8 cellular contexts compared by ENCODE assay signal in genomic region chr1:71046891-71047634, GRCh38. TPM values are rescaled to one million over a fixed set of nuclear protein-coding genes. Genes with fewer than 3 reads are reported as not detected.
DNase-seq lines count a peak whose midpoint lies in the region; ATAC-seq and TF ChIP-seq lines count a peak whose summit lies in the region.

No MANE protein-coding gene starts in this region.

- H3K9me3 Mint-ChIP-seq in T-helper 1 cell treated with Interleukin-12 subunit alpha and Interleukin-12 subunit beta and Interleukin-4 antibody, amounts not matched to agents 30 μg/mL and 1 μg/mL, for 36 hours: no peaks in the 10 kb centered on the region
- peaks cover 2% of the 10 kb centered on the region for H3K9me3 Mint-ChIP-seq in endodermal cell

- H3K9me3 ChIP-seq in endodermal cell (ENCODE audit: control insufficient read depth, low read length): no peaks in the 10 kb centered on the region

- H3K36me3 ChIP-seq in endodermal cell (ENCODE audit: control insufficient read depth, insufficient read depth, low read length): no peaks in the 10 kb centered on the region

- peaks cover 34% of the 10 kb centered on the region for H3K27me3 ChIP-seq in endodermal cell (ENCODE audit: control insufficient read depth, insufficient read depth, low read length, poor library complexity, severe bottlenecking)

- CTCF ChIA-PET in AG04449 (lab: Yijun Ruan, JAX): interaction anchor here (1.0 to 8.8 kb wide), 3 partner anchors 303 to 520 kb away, joined by 3 to 106 read pairs (median 79); no protein-coding TSS in a partner anchor

- H3K9ac ChIP-seq in endodermal cell (ENCODE audit: extremely low read depth, low read length, poor library complexity, severe bottlenecking): no peak overlapping the region

- peaks cover 17% of the 10 kb centered on the region for H3K4me1 Mint-ChIP-seq in T-helper 1 cell treated with Interleukin-12 subunit alpha and Interleukin-12 subunit beta and Interleukin-4 antibody, amounts not matched to agents 30 μg/mL and 1 μg/mL, for 36 hours (ENCODE audit: low read depth)
- peaks cover 7% of the 10 kb centered on the region for H3K4me1 Mint-ChIP-seq in endodermal cell

- no peaks in the 10 kb centered on the region for H3K4me1 ChIP-seq in endodermal cell (ENCODE audit: control insufficient read depth, insufficient read depth, low read length)

- peak overlapping the region; percentile 83 for H3K4me3 Mint-ChIP-seq in T-helper 1 cell treated with Interleukin-12 subunit alpha and Interleukin-12 subunit beta and Interleukin-4 antibody, amounts not matched to agents 30 μg/mL and 1 μg/mL, for 36 hours
- H3K4me3 Mint-ChIP-seq in endodermal cell: peak overlapping the region; percentile 59

- peaks cover 2% of the 10 kb centered on the region for H3K36me3 Mint-ChIP-seq in T-helper 1 cell treated with Interleukin-12 subunit alpha and Interleukin-12 subunit beta and Interleukin-4 antibody, amounts not matched to agents 30 μg/mL and 1 μg/mL, for 36 hours (ENCODE audit: low read depth)
- no peaks in the 10 kb centered on the region for H3K36me3 Mint-ChIP-seq in endodermal cell (ENCODE audit: low read depth)

- no peak overlapping the region for H3K27ac Mint-ChIP-seq in T-helper 1 cell treated with Interleukin-12 subunit alpha and Interleukin-12 subunit beta and Interleukin-4 antibody, amounts not matched to agents 30 μg/mL and 1 μg/mL, for 36 hours
- no peak overlapping the region for H3K27ac Mint-ChIP-seq in endodermal cell

- WGBS in endodermal cell (ENCODE audit: insufficient coverage in 1 of 2, insufficient read length in 1 of 2), 2 experiments: 49 to 67% methylated on average over 43 to 73 of the region's 73 CpGs

- POLR2A ChIA-PET in AG04449 (lab: Yijun Ruan, JAX): no interaction called here

- ATAC-seq in GM19395 (IDR thresholded peaks at IDR 0.05; ENCODE audit: unreplicated experiment) (peak; percentile 36), GM21717 (IDR thresholded peaks at IDR 0.05; ENCODE audit: unreplicated experiment) (no peak)

- peaks cover 62% of the 10 kb centered on the region for H3K27me3 Mint-ChIP-seq in T-helper 1 cell treated with Interleukin-12 subunit alpha and Interleukin-12 subunit beta and Interleukin-4 antibody, amounts not matched to agents 30 μg/mL and 1 μg/mL, for 36 hours (ENCODE audit: low read depth)
- peaks cover 62% of the 10 kb centered on the region for H3K27me3 Mint-ChIP-seq in endodermal cell (ENCODE audit: insufficient read depth)

- H3K4me3 ChIP-seq in AG04449 (ENCODE audit: low read depth, low read length) (peak overlapping the region; percentile 48), endodermal cell (ENCODE audit: low read length) (peak overlapping the region; percentile 81)

- TF ChIP-seq CTCF in AG04449 (IDR thresholded peaks at IDR 0.05; ENCODE audit: insufficient read depth, low read length, missing control alignments): no peak
- TF ChIP-seq CTCF in endodermal cell (conservative IDR thresholded peaks at IDR 0.05): no peak

- DNase-seq in AG04449 (ENCODE audit: low read depth, low spot score) (no peak), endodermal cell (peak; percentile 83), mucosa of gallbladder (ENCODE audit: low spot score) (peak; percentile 10), GF-D8 (lab: John Stamatoyannopoulos, UW) (no peak), DMS153 (lab: John Stamatoyannopoulos, UW) (no peak)

- no peak overlapping the region for H3K27ac ChIP-seq in endodermal cell (ENCODE audit: low read depth, low read length)

RNA-seq across cellular contexts. Expression of gene PTGER3, which starts 0.6 kb away (rescaled TPM):
- total RNA-seq in endodermal cell: under 1 TPM; 0.13 to 0.18 TPM
- 0.14 TPM for polyA plus RNA-seq in endodermal cell (2013, experiment 1 of 2)
- polyA plus RNA-seq in endodermal cell (2013, experiment 2 of 2): 0.04 TPM
- total RNA-seq in mucosa of gallbladder: 28.4 TPM

RNA-seq across cellular contexts. Expression of gene ZRANB2, which starts 33.8 kb away (rescaled TPM):
- total RNA-seq in endodermal cell (10 to 100 TPM; 82.4 to 94.0 TPM), mucosa of gallbladder (65.4 TPM)
- polyA plus RNA-seq in endodermal cell (2013, experiment 1 of 2): 105 TPM
- 97.3 TPM for polyA plus RNA-seq in endodermal cell (2013, experiment 2 of 2)

Comparison
In these comparisons a context has a peak if more than half of its experiments do, and no peak if none do; other contexts are left out.
1. DNase-seq: peak in endodermal cell (single experiment) and mucosa of gallbladder (single experiment); none in AG04449 (single experiment), GF-D8 (single experiment) and DMS153 (single experiment).
2. RNA of gene PTGER3, which starts 0.6 kb away (total RNA-seq): 28.4 TPM in mucosa of gallbladder (single experiment); 0.13 to 0.18 TPM in endodermal cell; every median in the first group is over 10 times any median in the second.